In genomic region chr14:58820032-58820431, GRCh38 we compare ENCODE assay signal across 28 cellular contexts.
"Had no signal": no experiment of that assay in that cellular context is flagged by ENCODE, and none has a peak within 500 bp of the region (broad histone marks: within the 10 kb centered on the region; RNA-seq: fewer than 3 reads in every experiment).

No MANE protein-coding gene starts in this region.

- H3K9me3 ChIP-seq: neutrophil, ovary, psoas muscle, right lobe of liver, sigmoid colon, suprapubic skin, testis, tibial artery, transverse colon, upper lobe of right lung, uterus had no signal

- H3K4me1 Mint-ChIP-seq: natural killer cell; stimulated activated effector memory CD8-positive, alpha-beta T cell treated with anti-CD3 and anti-CD28 coated beads, Interleukin-12 subunit alpha, Interleukin-12 subunit beta, amount 100 ng/mL, for 72 hours; stimulated activated naive CD8-positive, alpha-beta T cell treated with anti-CD3 and anti-CD28 coated beads, Interleukin-15, amount 100 ng/mL, for 72 hours had no signal

- H3K27ac ChIP-seq: neutrophil, ovary, parathyroid adenoma, psoas muscle, right lobe of liver, sigmoid colon, suprapubic skin, testis, tibial artery, transverse colon, upper lobe of right lung, uterus had no signal

- H2AFZ ChIP-seq: parathyroid adenoma had no signal

- H3K36me3 Mint-ChIP-seq: naive thymus-derived CD4-positive, alpha-beta T cell; natural killer cell; stimulated activated effector memory CD8-positive, alpha-beta T cell treated with anti-CD3 and anti-CD28 coated beads, Interleukin-12 subunit alpha, Interleukin-12 subunit beta, amount 100 ng/mL, for 72 hours; type B pancreatic cell had no signal

- ATAC-seq: naive thymus-derived CD4-positive, alpha-beta T cell; natural killer cell; psoas muscle; right cardiac atrium; right lobe of liver; stimulated activated effector memory CD8-positive, alpha-beta T cell treated with anti-CD3 and anti-CD28 coated beads, Interleukin-12 subunit alpha, Interleukin-12 subunit beta, amount 100 ng/mL, for 72 hours; stimulated activated naive CD8-positive, alpha-beta T cell treated with anti-CD3 and anti-CD28 coated beads, Interleukin-15, amount 100 ng/mL, for 72 hours; stimulated activated naive CD8-positive, alpha-beta T cell treated with anti-CD3 and anti-CD28 coated beads, Interleukin-15, Interleukin-2, amounts not matched to agents 100 U/mL and 50 U/mL, for 24 hours; upper lobe of right lung had no signal

- DNase-seq: naive thymus-derived CD4-positive, alpha-beta T cell; natural killer cell; ovary; psoas muscle; right cardiac atrium; right lobe of liver; sigmoid colon; small intestine; stimulated activated CD4-positive, alpha-beta T cell treated with anti-CD3 and anti-CD28 coated beads, Interleukin-15, amount 100 ng/mL, for 24 hours; stimulated activated CD4-positive, alpha-beta T cell treated with anti-CD3 and anti-CD28 coated beads, Interleukin-2, amount 100 ng/mL, for 24 hours; stimulated activated CD4-positive, alpha-beta T cell treated with anti-CD3 and anti-CD28 coated beads, Interleukin-2, amount 100 ng/mL, for 48 hours; stimulated activated CD4-positive, alpha-beta T cell treated with anti-CD3 and anti-CD28 coated beads, Interleukin-4, amount 100 ng/mL, for 24 hours; stimulated activated naive CD4-positive, alpha-beta T cell; stimulated activated naive CD8-positive, alpha-beta T cell treated with anti-CD3 and anti-CD28 coated beads, Interleukin-15, amount 100 ng/mL, for 72 hours; stimulated activated naive CD8-positive, alpha-beta T cell treated with anti-CD3 and anti-CD28 coated beads, Interleukin-15, Interleukin-2, amounts not matched to agents 100 U/mL and 50 U/mL, for 24 hours; substantia nigra; testis; tibial artery; transverse colon; upper lobe of right lung; uterus had no signal

- H3K36me3 ChIP-seq: neutrophil, ovary, right lobe of liver, sigmoid colon, suprapubic skin, tibial artery, transverse colon, upper lobe of right lung, uterus had no signal

- H3K9me3 Mint-ChIP-seq: natural killer cell; stimulated activated effector memory CD8-positive, alpha-beta T cell treated with anti-CD3 and anti-CD28 coated beads, Interleukin-12 subunit alpha, Interleukin-12 subunit beta, amount 100 ng/mL, for 72 hours; stimulated activated naive CD8-positive, alpha-beta T cell treated with anti-CD3 and anti-CD28 coated beads, Interleukin-15, amount 100 ng/mL, for 72 hours; type B pancreatic cell had no signal

- H3K4me1 ChIP-seq: right lobe of liver, tibial artery, transverse colon, upper lobe of right lung, uterus had no signal

- H3K4me3 ChIP-seq: ovary, psoas muscle, right lobe of liver, sigmoid colon, suprapubic skin, testis, tibial artery, transverse colon, upper lobe of right lung, uterus had no signal

- H3K79me2 ChIP-seq: parathyroid adenoma had no signal

- H3K9ac ChIP-seq: parathyroid adenoma had no signal

- H3K27me3 Mint-ChIP-seq: naive thymus-derived CD4-positive, alpha-beta T cell; progenitor cell of endocrine pancreas; type B pancreatic cell had no signal

- H3K27me3 ChIP-seq: neutrophil, ovary, right lobe of liver, sigmoid colon, suprapubic skin, testis, tibial artery, transverse colon, upper lobe of right lung, uterus had no signal

- H3K27ac Mint-ChIP-seq: naive thymus-derived CD4-positive, alpha-beta T cell; natural killer cell; nephron; progenitor cell of endocrine pancreas; stimulated activated effector memory CD8-positive, alpha-beta T cell treated with anti-CD3 and anti-CD28 coated beads, Interleukin-12 subunit alpha, Interleukin-12 subunit beta, amount 100 ng/mL, for 72 hours; stimulated activated naive CD8-positive, alpha-beta T cell treated with anti-CD3 and anti-CD28 coated beads, Interleukin-15, amount 100 ng/mL, for 72 hours; type B pancreatic cell had no signal

- H3K4me3 Mint-ChIP-seq: naive thymus-derived CD4-positive, alpha-beta T cell; natural killer cell; nephron; stimulated activated effector memory CD8-positive, alpha-beta T cell treated with anti-CD3 and anti-CD28 coated beads, Interleukin-12 subunit alpha, Interleukin-12 subunit beta, amount 100 ng/mL, for 72 hours; stimulated activated naive CD8-positive, alpha-beta T cell treated with anti-CD3 and anti-CD28 coated beads, Interleukin-15, amount 100 ng/mL, for 72 hours; type B pancreatic cell had no signal
